Comparison of ENCODE assay signal across 11 cellular contexts in genomic region chr4:181752516-181752915, GRCh38.
"Had no signal": no experiment of that assay in that cellular context is flagged by ENCODE, and none has a peak within 500 bp of the region (broad histone marks: within the 10 kb centered on the region; RNA-seq: fewer than 3 reads in every experiment).

No MANE protein-coding gene starts in this region.

- DNase-seq: activated CD4-positive, alpha-beta T cell treated with anti-CD3 and anti-CD28 coated beads, Interleukin-2, amount 10 ng/mL, durations not matched to agents 7 days and 5 days; activated gamma-delta T cell treated with Interleukin-2 at 50 U/mL for 16 hours; activated naive CD8-positive, alpha-beta T cell treated with anti-CD3 and anti-CD28 coated beads for 36 hours; hippocampal formation; right lobe of liver; spleen had no signal

- H3K4me1 Mint-ChIP-seq: activated CD4-positive, alpha-beta T cell treated with anti-CD3 and anti-CD28 coated beads, Interleukin-2, amount 10 ng/mL, durations not matched to agents 7 days and 5 days; activated naive CD8-positive, alpha-beta T cell treated with anti-CD3 and anti-CD28 coated beads for 36 hours had no signal

- H3K27me3 ChIP-seq: cardiac muscle cell, right lobe of liver, spleen had no signal

- H3K4me3 Mint-ChIP-seq: activated CD4-positive, alpha-beta T cell treated with anti-CD3 and anti-CD28 coated beads, Interleukin-2, amount 10 ng/mL, durations not matched to agents 7 days and 5 days; activated naive CD8-positive, alpha-beta T cell treated with anti-CD3 and anti-CD28 coated beads for 36 hours; stimulated activated naive CD8-positive, alpha-beta T cell treated with anti-CD3 and anti-CD28 coated beads, Interleukin-15, Interleukin-2, amounts not matched to agents 100 ng/mL and 50 ng/mL, for 24 hours; T-helper 2 cell treated with Interferon-gamma antibody and Interleukin-4, amounts not matched to agents 5 μg/mL and 100 μg/mL, for 36 hours; type B pancreatic cell had no signal

- H3K9me3 Mint-ChIP-seq: activated CD4-positive, alpha-beta T cell treated with anti-CD3 and anti-CD28 coated beads, Interleukin-2, amount 10 ng/mL, durations not matched to agents 7 days and 5 days; stimulated activated naive CD8-positive, alpha-beta T cell treated with anti-CD3 and anti-CD28 coated beads, Interleukin-15, Interleukin-2, amounts not matched to agents 100 ng/mL and 50 ng/mL, for 24 hours; T-helper 2 cell treated with Interferon-gamma antibody and Interleukin-4, amounts not matched to agents 5 μg/mL and 100 μg/mL, for 36 hours; type B pancreatic cell had no signal

- H3K4me1 ChIP-seq: right lobe of liver, spleen had no signal

- FAIRE-seq: colon had no signal

- H3K27ac Mint-ChIP-seq: activated CD4-positive, alpha-beta T cell treated with anti-CD3 and anti-CD28 coated beads, Interleukin-2, amount 10 ng/mL, durations not matched to agents 7 days and 5 days; activated naive CD8-positive, alpha-beta T cell treated with anti-CD3 and anti-CD28 coated beads for 36 hours; stimulated activated naive CD8-positive, alpha-beta T cell treated with anti-CD3 and anti-CD28 coated beads, Interleukin-15, Interleukin-2, amounts not matched to agents 100 ng/mL and 50 ng/mL, for 24 hours; T-helper 2 cell treated with Interferon-gamma antibody and Interleukin-4, amounts not matched to agents 5 μg/mL and 100 μg/mL, for 36 hours; type B pancreatic cell had no signal

- H3K4me3 ChIP-seq: cardiac muscle cell, right lobe of liver, spleen had no signal

- H3K27ac ChIP-seq: cardiac muscle cell, right lobe of liver, spleen had no signal

- H3K36me3 Mint-ChIP-seq: activated naive CD8-positive, alpha-beta T cell treated with anti-CD3 and anti-CD28 coated beads for 36 hours; type B pancreatic cell had no signal

- H3K36me3 ChIP-seq: cardiac muscle cell, right lobe of liver, spleen had no signal

- H3K9me3 ChIP-seq: right lobe of liver, spleen had no signal

- H3K27me3 Mint-ChIP-seq: activated CD4-positive, alpha-beta T cell treated with anti-CD3 and anti-CD28 coated beads, Interleukin-2, amount 10 ng/mL, durations not matched to agents 7 days and 5 days; activated naive CD8-positive, alpha-beta T cell treated with anti-CD3 and anti-CD28 coated beads for 36 hours; stimulated activated naive CD8-positive, alpha-beta T cell treated with anti-CD3 and anti-CD28 coated beads, Interleukin-15, Interleukin-2, amounts not matched to agents 100 ng/mL and 50 ng/mL, for 24 hours had no signal

- ATAC-seq: right lobe of liver had no signal
